27 cellular contexts compared by ENCODE assay signal in genomic region chr5:111783537-111783936, GRCh38. TPM values are rescaled to one million over a fixed set of nuclear protein-coding genes. Genes with fewer than 3 reads are reported as not detected.
DNase-seq lines count a peak whose midpoint lies in the region; ATAC-seq and TF ChIP-seq lines count a peak whose summit lies in the region.
"Had no signal": no experiment of that assay in that cellular context is flagged by ENCODE, and none has a peak within 500 bp of the region (broad histone marks: within the 10 kb centered on the region; RNA-seq: fewer than 3 reads in every experiment).

No MANE protein-coding gene starts in this region.

- no peak for ATAC-seq in HG02588 (IDR thresholded peaks at IDR 0.05; ENCODE audit: unreplicated experiment)

- peaks cover 11% of the 10 kb centered on the region for H3K4me1 Mint-ChIP-seq in endodermal cell
- H3K4me1 Mint-ChIP-seq: CD4-positive, alpha-beta memory T cell had no signal

- WGBS in endodermal cell (ENCODE audit: insufficient coverage in 1 of 2, insufficient read length in 1 of 2), 2 experiments = 79% methylated on average over 3 of the region's 3 CpGs; no CpG with 5 or more reads in 1 of the 2 experiments

- H3K4me3 ChIP-seq in ACC112 (ENCODE audit: low read depth, low read length) (peak overlapping the region; percentile 53; the same call in 1 of the 2 replicates), GM12865 (ENCODE audit: low read depth, low read length) (peak overlapping the region; percentile 44; the same call in 1 of the 2 replicates), endodermal cell (ENCODE audit: low read length) (peak overlapping the region; percentile 5), foreskin fibroblast (ENCODE audit: low read depth in 1 of 2, low read length in 2 of 2) (no peak overlapping the region)
- H3K4me3 ChIP-seq: GM23248, MG63, PC-9 had no signal

- DNase-seq in GM12865 (ENCODE audit: low read depth) (no peak), RWPE1 (ENCODE audit: low spot score) (peak; percentile 17), endodermal cell (no peak), NCI-H2029 treated with DMSO at 0.1 percent for 48 hours (lab: John Stamatoyannopoulos, UW) (no peak), foreskin fibroblast (no peak)
- no peak for DNase-seq in stimulated activated CD4-positive, alpha-beta T cell treated with anti-CD3 and anti-CD28 coated beads, Interleukin-12 subunit alpha, Interleukin-12 subunit beta, amount 100 ng/mL, for 4 hours
- DNase-seq: C1 segment of cervical spinal cord; CD4-positive, alpha-beta memory T cell; COR-L47; DMS79; GM23248; H9; KBM-7; MG63; NCI-H1092; NCI-H1417 treated with DMSO at 0.1 percent for 48 hours; NCI-H1694 treated with DMSO at 0.1 percent for 48 hours; NCI-H2081 treated with DMSO at 0.1 percent for 48 hours; NCI-H2171 treated with DMSO at 0.1 percent for 48 hours; NCI-H345; NCI-H510A treated with DMSO at 0.1 percent for 48 hours; NCI-H748 treated with DMSO at 0.1 percent for 48 hours; PC-9; SHP77; T-helper 1 cell had no signal

- no peaks in the 10 kb centered on the region for H3K36me3 Mint-ChIP-seq in endodermal cell (ENCODE audit: low read depth)
- H3K36me3 Mint-ChIP-seq: CD4-positive, alpha-beta memory T cell had no signal

- CTCF ChIA-PET in RWPE1 (lab: Yijun Ruan, JAX) = no interaction called here

- H3K27ac ChIP-seq in ACC112 (ENCODE audit: low read depth, low read length) (0 out of 2 replicates have a peak overlapping the region, but pooled peaks have one; percentile 62), RWPE1 (no peak overlapping the region), endodermal cell (ENCODE audit: low read depth, low read length) (no peak overlapping the region)
- H3K27ac ChIP-seq: GM23248, PC-9 had no signal

- H3K27me3 ChIP-seq in ACC112 (ENCODE audit: insufficient read depth, low read length) (no peaks in the 10 kb centered on the region), endodermal cell (ENCODE audit: control insufficient read depth, insufficient read depth, low read length, poor library complexity, severe bottlenecking) (no peaks in the 10 kb centered on the region)
- H3K27me3 ChIP-seq: MG63 had no signal

- H3K27ac Mint-ChIP-seq in endodermal cell = no peak overlapping the region
- H3K27ac Mint-ChIP-seq: CD4-positive, alpha-beta memory T cell had no signal

- H3K36me3 ChIP-seq in ACC112 (ENCODE audit: insufficient read depth, low read length) (no peaks in the 10 kb centered on the region), endodermal cell (ENCODE audit: control insufficient read depth, insufficient read depth, low read length) (no peaks in the 10 kb centered on the region)
- H3K36me3 ChIP-seq: MG63 had no signal

- no peaks in the 10 kb centered on the region for H3K79me2 ChIP-seq in ACC112 (ENCODE audit: control insufficient read depth, insufficient read depth, low read length, unreplicated experiment)

- TF ChIP-seq CTCF in GM12865 (IDR thresholded peaks at IDR 0.05; ENCODE audit: insufficient read depth, low read depth, low read length, missing control alignments) (no peak), RWPE1 (conservative IDR thresholded peaks at IDR 0.05; ENCODE audit: low read depth) (no peak), endodermal cell (conservative IDR thresholded peaks at IDR 0.05) (no peak), foreskin fibroblast (IDR thresholded peaks at IDR 0.05; ENCODE audit: low read depth, low read length) (no peak)

- H2AFZ ChIP-seq in ACC112 (ENCODE audit: low read length, unreplicated experiment) = peak overlapping the region; percentile 74
- H2AFZ ChIP-seq: GM23248, PC-9 had no signal

- H3K27me3 Mint-ChIP-seq in endodermal cell (ENCODE audit: insufficient read depth) = no peaks in the 10 kb centered on the region

- no peak overlapping the region for H3K9ac ChIP-seq in endodermal cell (ENCODE audit: extremely low read depth, low read length, poor library complexity, severe bottlenecking)
- H3K9ac ChIP-seq: GM23248 had no signal

- no peaks in the 10 kb centered on the region for H3K9me3 Mint-ChIP-seq in endodermal cell
- H3K9me3 Mint-ChIP-seq: CD4-positive, alpha-beta memory T cell; H9 had no signal

- H3K4me3 Mint-ChIP-seq in endodermal cell = no peak overlapping the region
- H3K4me3 Mint-ChIP-seq: CD4-positive, alpha-beta memory T cell; H9 had no signal

- no peaks in the 10 kb centered on the region for H3K9me3 ChIP-seq in endodermal cell (ENCODE audit: control insufficient read depth, low read length)
- H3K9me3 ChIP-seq: MG63 had no signal

- POLR2A ChIA-PET in RWPE1 (lab: Yijun Ruan, JAX; ENCODE audit: low non-redundant PET) = no interaction called here

- H3K4me1 ChIP-seq in ACC112 (ENCODE audit: control insufficient read depth, insufficient read depth, low read length, unreplicated experiment) = peaks cover 48% of the 10 kb centered on the region
- peaks cover 7% of the 10 kb centered on the region for H3K4me1 ChIP-seq in endodermal cell (ENCODE audit: control insufficient read depth, insufficient read depth, low read length)

RNA-seq across cellular contexts. Expression of gene NREP, which starts 26.5 kb away (rescaled TPM):
- total RNA-seq in endodermal cell = 100 to 1,000 TPM; 212 to 238 TPM
- polyA plus RNA-seq in endodermal cell (2013, experiment 1 of 2) = 529 TPM
- 488 TPM for polyA plus RNA-seq in endodermal cell (2013, experiment 2 of 2)
- total RNA-seq: PC-9 had no signal

Comparison
In these comparisons a context has a peak if more than half of its experiments do, and no peak if none do; other contexts are left out.
1. H3K4me3 ChIP-seq: peak in ACC112 (single experiment), GM12865 (single experiment) and endodermal cell (single experiment); none in foreskin fibroblast (0 of 2).